ENCODE assay signal across 12 cellular contexts in genomic region chr17:28846231-28846630, GRCh38.
"Had no signal": no experiment of that assay in that cellular context is flagged by ENCODE, and none has a peak within 500 bp of the region (broad histone marks: within the 10 kb centered on the region; RNA-seq: fewer than 3 reads in every experiment).

No MANE protein-coding gene starts in this region.

- DNase-seq: activated gamma-delta T cell; anterior cingulate cortex; brain microvascular endothelial cell; cerebellar nuclear complex; effector memory CD4-positive, alpha-beta T cell; foreskin melanocyte; head of caudate nucleus; stimulated activated naive CD8-positive, alpha-beta T cell treated with anti-CD3 and anti-CD28 coated beads, Interleukin-15, amount 100 ng/mL, for 72 hours; upper lobe of left lung had no signal

- H3K27ac Mint-ChIP-seq: dendritic cell treated with granulocyte-macrophage colony-stimulating factor and Interleukin-4, amounts not matched to agents 40 ng/mL and 50 ng/mL, for 4 days; stimulated activated naive CD8-positive, alpha-beta T cell treated with anti-CD3 and anti-CD28 coated beads, Interleukin-15, amount 100 ng/mL, for 72 hours had no signal

- H3K27me3 Mint-ChIP-seq: stimulated activated naive CD8-positive, alpha-beta T cell treated with anti-CD3 and anti-CD28 coated beads, Interleukin-15, amount 100 ng/mL, for 72 hours had no signal

- H3K4me3 Mint-ChIP-seq: dendritic cell treated with granulocyte-macrophage colony-stimulating factor and Interleukin-4, amounts not matched to agents 40 ng/mL and 50 ng/mL, for 4 days; stimulated activated naive CD8-positive, alpha-beta T cell treated with anti-CD3 and anti-CD28 coated beads, Interleukin-15, amount 100 ng/mL, for 72 hours had no signal

- H3K9me3 Mint-ChIP-seq: dendritic cell treated with granulocyte-macrophage colony-stimulating factor and Interleukin-4, amounts not matched to agents 40 ng/mL and 50 ng/mL, for 4 days; stimulated activated naive CD8-positive, alpha-beta T cell treated with anti-CD3 and anti-CD28 coated beads, Interleukin-15, amount 100 ng/mL, for 72 hours had no signal

- ATAC-seq: right lobe of liver; Right ventricle myocardium inferior; stimulated activated naive CD8-positive, alpha-beta T cell treated with anti-CD3 and anti-CD28 coated beads, Interleukin-15, amount 100 ng/mL, for 72 hours had no signal
